In the genomic region with DNA sequence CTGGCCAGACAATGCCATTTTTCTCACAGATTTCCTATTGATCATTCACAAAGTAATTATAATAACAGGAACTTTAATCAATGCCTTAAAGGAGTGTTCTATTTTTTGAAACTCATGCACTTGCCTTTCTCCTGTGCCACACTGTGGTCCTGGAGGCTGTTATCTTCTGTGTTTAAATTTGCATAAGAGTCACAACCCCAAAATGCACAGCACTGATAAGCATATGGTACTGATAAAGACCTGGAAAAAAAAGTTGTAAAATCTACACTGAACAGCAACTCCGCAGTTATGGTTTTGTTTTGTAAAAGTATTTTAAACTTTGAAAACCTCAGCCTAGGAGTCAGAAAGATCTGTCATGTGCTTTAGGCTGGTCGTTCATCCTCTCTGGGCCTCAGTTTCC, we compare ENCODE assay signal across 25 cellular contexts.
"Had no signal": no experiment of that assay in that cellular context is flagged by ENCODE, and none has a peak within 500 bp of the region (broad histone marks: within the 10 kb centered on the region; RNA-seq: fewer than 3 reads in every experiment).

No MANE protein-coding gene starts in this region.

- ATAC-seq: activated CD8-positive, alpha-beta T cell treated with anti-CD3 and anti-CD28 coated beads, Interleukin-2, amount 10 ng/mL, durations not matched to agents 7 days and 5 days; PC-3; T-helper 17 cell; WTC11 had no signal

- H3K4me1 ChIP-seq: adrenal gland, breast epithelium had no signal

- H3K27me3 ChIP-seq: adrenal gland, breast epithelium had no signal

- H3K27ac ChIP-seq: adrenal gland, breast epithelium had no signal

- H3K9me3 ChIP-seq: adrenal gland, breast epithelium had no signal

- H3K4me3 ChIP-seq: adrenal gland, breast epithelium had no signal

- DNase-seq: activated CD4-positive, alpha-beta T cell treated with anti-CD3 and anti-CD28 coated beads for 48 hours; activated CD4-positive, alpha-beta T cell treated with anti-CD3 and anti-CD28 coated beads, Interleukin-2, amount 50 U/mL, for 4 hours; activated CD4-positive, CD25-positive, alpha-beta regulatory T cell treated with anti-CD3 and anti-CD28 coated beads, Interleukin-2, amount 50 U/mL, for 72 hours; activated CD8-positive, alpha-beta memory T cell treated with anti-CD3 and anti-CD28 coated beads, Interleukin-2, amount 50 U/mL, for 48 hours; activated CD8-positive, alpha-beta T cell treated with anti-CD3 and anti-CD28 coated beads, Interleukin-2, amount 10 ng/mL, durations not matched to agents 7 days and 5 days; activated naive CD4-positive, alpha-beta T cell treated with anti-CD3 and anti-CD28 coated beads, Interleukin-2, amount 50 U/mL, for 16 hours; activated naive CD8-positive, alpha-beta T cell treated with anti-CD3 and anti-CD28 coated beads, Interleukin-2, amount 10 ng/mL, durations not matched to agents 7 days and 5 days; activated T-cell treated with anti-CD3 and anti-CD28 coated beads, Interleukin-2, amount 50 U/mL, for 1 hour; adrenal gland; anterior cingulate cortex; caudate nucleus; Karpas-422; NCI-H1105 treated with DMSO at 0.1 percent for 48 hours; NCI-H1436 treated with DMSO at 0.1 percent for 48 hours; NCI-H187; NCI-H2081; NCI-H69; NK-92 treated with Interleukin-12 subunit alpha and Interleukin-12 subunit beta, amount 100 ng/mL, for 24 hours; PC-3; SHP77; T-helper 17 cell; T1000 had no signal

- FAIRE-seq: RCC 7860 had no signal

- H3K36me3 ChIP-seq: breast epithelium had no signal
